Comparison of ENCODE assay signal across 14 cellular contexts in genomic region chr7:42914726-42915045, GRCh38. TPM values are rescaled to one million over a fixed set of nuclear protein-coding genes. Genes with fewer than 3 reads are reported as not detected.
A peak's percentile ranks its signal among the peaks of the same experiment; 100 is the strongest.
DNase-seq lines count a peak whose midpoint lies in the region; ATAC-seq and TF ChIP-seq lines count a peak whose summit lies in the region.
"Had no signal": no experiment of that assay in that cellular context is flagged by ENCODE, and none has a peak within 500 bp of the region (broad histone marks: within the 10 kb centered on the region; RNA-seq: fewer than 3 reads in every experiment).

No MANE protein-coding gene starts in this region.

- peak overlapping the region; percentile 69 for H3K27ac Mint-ChIP-seq in HFFc6
- peak overlapping the region; percentile 20; the same call in 1 of the 2 replicates for H3K27ac Mint-ChIP-seq in WTC11
- H3K27ac Mint-ChIP-seq in endodermal cell: no peak overlapping the region
- peak overlapping the region; percentile 48 for H3K27ac Mint-ChIP-seq in nephron progenitor cell

- CTCF ChIA-PET in WTC11 (lab: Charles Lee): no interaction called here

- 93 to 100% methylated on average over 1 of the region's 1 CpG for WGBS in endodermal cell (ENCODE audit: insufficient coverage in 1 of 2, insufficient read length in 1 of 2), 2 experiments

- H3K9me3 ChIP-seq in endodermal cell (ENCODE audit: control insufficient read depth, low read length): no peaks in the 10 kb centered on the region

- H3K4me1 ChIP-seq in endodermal cell (ENCODE audit: control insufficient read depth, insufficient read depth, low read length): peaks cover 3% of the 10 kb centered on the region

- peak overlapping the region; percentile 10 for H3K27ac ChIP-seq in endodermal cell (ENCODE audit: low read depth, low read length)
- H3K27ac ChIP-seq: C4-2B had no signal

- peak overlapping the region; percentile 11 for H3K4me3 Mint-ChIP-seq in HFFc6
- H3K4me3 Mint-ChIP-seq in WTC11: no peak overlapping the region
- H3K4me3 Mint-ChIP-seq in endodermal cell: no peak overlapping the region
- H3K4me3 Mint-ChIP-seq in nephron progenitor cell: no peak overlapping the region

- H3K9me3 Mint-ChIP-seq in HFFc6: no peaks in the 10 kb centered on the region
- H3K9me3 Mint-ChIP-seq in WTC11: no peaks in the 10 kb centered on the region
- H3K9me3 Mint-ChIP-seq in endodermal cell: no peaks in the 10 kb centered on the region
- no peaks in the 10 kb centered on the region for H3K9me3 Mint-ChIP-seq in nephron progenitor cell

- peaks cover 59% of the 10 kb centered on the region for H3K36me3 ChIP-seq in endodermal cell (ENCODE audit: control insufficient read depth, insufficient read depth, low read length)

- peaks cover 55% of the 10 kb centered on the region for H3K4me1 Mint-ChIP-seq in HFFc6 (ENCODE audit: low read depth)
- peaks cover 33% of the 10 kb centered on the region for H3K4me1 Mint-ChIP-seq in WTC11
- peaks cover 28% of the 10 kb centered on the region for H3K4me1 Mint-ChIP-seq in endodermal cell
- H3K4me1 Mint-ChIP-seq in nephron progenitor cell: peaks cover 34% of the 10 kb centered on the region

- peaks cover 3% of the 10 kb centered on the region; the same call in 1 of the 2 replicates for H3K27me3 Mint-ChIP-seq in HFFc6 (ENCODE audit: insufficient read depth)
- no peaks in the 10 kb centered on the region for H3K27me3 Mint-ChIP-seq in WTC11 (ENCODE audit: low read depth)
- H3K27me3 Mint-ChIP-seq in endodermal cell (ENCODE audit: insufficient read depth): no peaks in the 10 kb centered on the region
- no peaks in the 10 kb centered on the region for H3K27me3 Mint-ChIP-seq in nephron progenitor cell (ENCODE audit: low read depth, poor library complexity)

- no peak for TF ChIP-seq CTCF in HFFc6 (IDR thresholded peaks at IDR 0.05)
- no peak for TF ChIP-seq CTCF in WTC11 (IDR thresholded peaks at IDR 0.05)
- no peak for TF ChIP-seq CTCF in endodermal cell (conservative IDR thresholded peaks at IDR 0.05)
- no peak for TF ChIP-seq CTCF in nephron progenitor cell (IDR thresholded peaks at IDR 0.05)

- H3K9ac ChIP-seq in endodermal cell (ENCODE audit: extremely low read depth, low read length, poor library complexity, severe bottlenecking): no peak overlapping the region

- H3K4me3 ChIP-seq in endodermal cell (ENCODE audit: low read length): no peak overlapping the region

- POLR2A ChIA-PET in WTC11 (lab: Charles Lee): no interaction called here

- ATAC-seq in WTC11 (no peak), Right ventricle myocardium superior (ENCODE audit: poor library complexity) (no peak), HG03457 (IDR thresholded peaks at IDR 0.05; ENCODE audit: unreplicated experiment) (no peak)

- DNase-seq in HFFc6 (no peak), WTC11 (ENCODE audit: low spot score) (no peak), endodermal cell (no peak), nephron progenitor cell (no peak), KG1 (lab: John Stamatoyannopoulos, UW) (no peak), Right ventricle myocardium superior (no peak)
- DNase-seq: activated CD4-positive, alpha-beta T cell treated with anti-CD3 and anti-CD28 coated beads, Interleukin-2, amount 50 U/mL, for 4 hours; anterior cingulate cortex; effector CD8-positive, alpha-beta T cell; GF-D8; posterior cingulate gyrus; stimulated activated CD4-positive, alpha-beta T cell treated with anti-CD3 and anti-CD28 coated beads, Interleukin-2, amount 100 ng/mL, for 48 hours had no signal

- no peaks in the 10 kb centered on the region for H3K27me3 ChIP-seq in endodermal cell (ENCODE audit: control insufficient read depth, insufficient read depth, low read length, poor library complexity, severe bottlenecking)

- intact Hi-C loops in Right ventricle myocardium superior (cut with DNase I): no loop called here

- H3K36me3 Mint-ChIP-seq in HFFc6 (ENCODE audit: low read depth): peaks cover 31% of the 10 kb centered on the region
- peaks cover 59% of the 10 kb centered on the region for H3K36me3 Mint-ChIP-seq in WTC11
- H3K36me3 Mint-ChIP-seq in endodermal cell (ENCODE audit: low read depth): peaks cover 58% of the 10 kb centered on the region
- peaks cover 62% of the 10 kb centered on the region for H3K36me3 Mint-ChIP-seq in nephron progenitor cell (ENCODE audit: low read depth)

TF ChIP-seq in WTC11, 78 proteins besides CTCF, POLR2A, EP300 and RAD21 (continues in another document):
- TF ChIP-seq GRHL2 (CRISPR knock-in tag; IDR thresholded peaks at IDR 0.05; ENCODE audit: insufficient replicate concordance, severe bottlenecking) (no peak), KAT7 (CRISPR knock-in tag; IDR thresholded peaks at IDR 0.05; ENCODE audit: borderline replicate concordance) (no peak), ATF1 (CRISPR knock-in tag; IDR thresholded peaks at IDR 0.05) (no peak), SP1 (CRISPR knock-in tag; conservative IDR thresholded peaks at IDR 0.05) (no peak), ZSCAN18 (CRISPR knock-in tag; IDR thresholded peaks at IDR 0.05) (no peak), TEAD4 (CRISPR knock-in tag; IDR thresholded peaks at IDR 0.05) (no peak)
- TF ChIP-seq, protein P1, sequence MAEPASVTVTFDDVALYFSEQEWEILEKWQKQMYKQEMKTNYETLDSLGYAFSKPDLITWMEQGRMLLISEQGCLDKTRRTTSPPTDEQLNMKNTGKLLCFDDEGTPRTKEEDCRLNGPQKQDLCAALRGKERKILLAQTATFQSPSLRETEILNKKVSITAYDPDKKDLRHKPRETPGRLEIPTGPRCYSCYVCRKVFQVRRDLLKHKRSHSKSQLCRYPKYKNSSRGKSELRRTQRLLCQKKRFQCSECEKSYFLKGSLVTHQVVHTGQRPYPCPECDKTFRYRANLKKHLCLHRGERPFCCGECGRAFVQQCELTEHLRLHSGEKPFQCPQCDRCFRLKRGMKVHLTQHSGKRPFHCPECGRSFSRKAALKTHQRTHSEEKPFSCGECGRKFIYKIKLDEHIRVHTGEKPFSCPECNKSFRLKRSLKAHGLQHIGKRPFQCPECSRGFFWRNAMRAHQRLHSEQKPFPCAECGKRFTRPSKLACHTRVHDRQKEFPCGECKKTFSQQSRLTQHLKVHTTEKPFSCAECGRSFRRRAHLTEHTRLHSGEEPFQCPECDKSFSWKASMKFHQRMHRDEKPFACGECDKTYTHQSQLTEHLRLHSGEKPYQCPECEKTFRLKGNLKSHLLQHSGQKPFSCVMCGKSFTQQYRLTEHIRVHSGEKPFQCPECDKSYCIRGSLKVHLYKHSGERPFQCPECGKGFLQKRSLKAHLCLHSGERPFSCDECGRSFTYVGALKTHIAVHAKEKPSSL (CRISPR knock-in tag; conservative IDR thresholded peaks at IDR 0.05): no peak
- TF ChIP-seq, protein P2, sequence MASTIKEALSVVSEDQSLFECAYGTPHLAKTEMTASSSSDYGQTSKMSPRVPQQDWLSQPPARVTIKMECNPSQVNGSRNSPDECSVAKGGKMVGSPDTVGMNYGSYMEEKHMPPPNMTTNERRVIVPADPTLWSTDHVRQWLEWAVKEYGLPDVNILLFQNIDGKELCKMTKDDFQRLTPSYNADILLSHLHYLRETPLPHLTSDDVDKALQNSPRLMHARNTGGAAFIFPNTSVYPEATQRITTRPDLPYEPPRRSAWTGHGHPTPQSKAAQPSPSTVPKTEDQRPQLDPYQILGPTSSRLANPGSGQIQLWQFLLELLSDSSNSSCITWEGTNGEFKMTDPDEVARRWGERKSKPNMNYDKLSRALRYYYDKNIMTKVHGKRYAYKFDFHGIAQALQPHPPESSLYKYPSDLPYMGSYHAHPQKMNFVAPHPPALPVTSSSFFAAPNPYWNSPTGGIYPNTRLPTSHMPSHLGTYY (CRISPR knock-in tag; IDR thresholded peaks at IDR 0.05): no peak

RNA-seq across cellular contexts. Expression of gene C7orf25, which starts 2.8 kb away (rescaled TPM):
- total RNA-seq in HFFc6 (2021; fragmentation: NEBNext Ultra II Directional; extraction: Animal tissue kit (Norgen Biotek cat#: 25700)): 1 to 10 TPM; 4.3 to 8.3 (median 6.8) TPM
- 4.7 to 5.5 TPM (median 5.5 TPM) in 3 replicates for total RNA-seq in WTC11 (2021)
- 1 to 10 TPM; 3.2 to 4.8 TPM for total RNA-seq in endodermal cell
- 2.5 TPM for polyA plus RNA-seq in endodermal cell (2013, experiment 1 of 2)
- 3.2 TPM for polyA plus RNA-seq in endodermal cell (2013, experiment 2 of 2)
- 5.5 TPM for total RNA-seq in Right ventricle myocardium superior

RNA-seq across cellular contexts. Expression of gene PSMA2, which starts 17.3 kb away (rescaled TPM):
- 100 to 1,000 TPM; 105 to 140 (median 115) TPM for total RNA-seq in HFFc6 (2021; fragmentation: NEBNext Ultra II Directional; extraction: Animal tissue kit (Norgen Biotek cat#: 25700))
- total RNA-seq in WTC11 (2021): 203 to 228 TPM (median 219 TPM) in 3 replicates
- total RNA-seq in endodermal cell: 100 to 1,000 TPM; 163 to 191 TPM
- polyA plus RNA-seq in endodermal cell (2013, experiment 1 of 2): 197 TPM
- polyA plus RNA-seq in endodermal cell (2013, experiment 2 of 2): 183 TPM
- 92.8 TPM for total RNA-seq in Right ventricle myocardium superior

RNA-seq across cellular contexts. Expression of gene MRPL32, which starts 17.5 kb away (rescaled TPM):
- 10 to 100 TPM; 49.2 to 69.6 (median 58.8) TPM for total RNA-seq in HFFc6 (2021; fragmentation: NEBNext Ultra II Directional; extraction: Animal tissue kit (Norgen Biotek cat#: 25700))
- total RNA-seq in WTC11 (2021) (72.2 to 84.4 TPM (median 75.7 TPM) in 3 replicates), endodermal cell (10 to 100 TPM; 88.6 to 97.0 TPM), Right ventricle myocardium superior (60.6 TPM)
- 69.7 TPM for polyA plus RNA-seq in endodermal cell (2013, experiment 1 of 2)
- 65.0 TPM for polyA plus RNA-seq in endodermal cell (2013, experiment 2 of 2)
